ENCODE assay signal across 9 cellular contexts in genomic region chr17:46977750-46978488, GRCh38. TPM values are rescaled to one million over a fixed set of nuclear protein-coding genes. Genes with fewer than 3 reads are reported as not detected.
DNase-seq lines count a peak whose midpoint lies in the region; ATAC-seq and TF ChIP-seq lines count a peak whose summit lies in the region.
"Had no signal": no experiment of that assay in that cellular context is flagged by ENCODE, and none has a peak within 500 bp of the region (broad histone marks: within the 10 kb centered on the region; RNA-seq: fewer than 3 reads in every experiment).

No MANE protein-coding gene starts in this region.

- peak overlapping the region in 1 of 7 donors; percentile 20 for H3K27ac Mint-ChIP-seq in CD4-positive, alpha-beta memory T cell
- H3K27ac Mint-ChIP-seq in osteocyte (ENCODE audit: unreplicated experiment) = no peak overlapping the region

- intact Hi-C loops in CD4-positive, alpha-beta memory T cell (cut with micrococcal nuclease) = no loop called here

- CTCF ChIA-PET in CD4-positive, alpha-beta memory T cell (lab: Charles Lee; ENCODE audit: partially characterized antibody) = interaction anchor here (1.2 to 1.5 kb wide), 2 partner anchors 12 to 36 kb away, joined by 3 to 4 read pairs; no protein-coding TSS in a partner anchor

- H3K27ac ChIP-seq in CD4-positive, alpha-beta memory T cell (ENCODE audit: low read depth, low read length) = no peak overlapping the region
- H3K27ac ChIP-seq in MM.1S (ENCODE audit: low read length) = no peak overlapping the region

- H3F3A ChIP-seq in MM.1S (ENCODE audit: insufficient read depth, low read length) = no peaks in the 10 kb centered on the region

- TF ChIP-seq CTCF in MM.1S (IDR thresholded peaks at IDR 0.05; ENCODE audit: low read length) = no peak
- no peak for TF ChIP-seq CTCF in osteocyte (IDR thresholded peaks at IDR 0.05)

- H3K27me3 ChIP-seq in CD4-positive, alpha-beta memory T cell (ENCODE audit: insufficient read depth, low read length) = peaks cover 21% of the 10 kb centered on the region
- H3K27me3 ChIP-seq in MM.1S (replicated peaks; ENCODE audit: insufficient read depth, low read length) = peaks cover 17% of the 10 kb centered on the region

- no peaks in the 10 kb centered on the region for H3K79me2 ChIP-seq in MM.1S (ENCODE audit: low read length)

- peaks cover 4 to 22% of the 10 kb centered on the region in 2 donors for H3K36me3 Mint-ChIP-seq in CD4-positive, alpha-beta memory T cell
- no peaks in the 10 kb centered on the region for H3K36me3 Mint-ChIP-seq in osteocyte (ENCODE audit: unreplicated experiment)

- no peaks in the 10 kb centered on the region for H3K9me3 ChIP-seq in CD4-positive, alpha-beta memory T cell (ENCODE audit: control insufficient read depth in 1 of 2, low read length in 2 of 2)
- no peaks in the 10 kb centered on the region for H3K9me3 ChIP-seq in MM.1S (replicated peaks; ENCODE audit: insufficient read depth, low read length)

- H3K36me3 ChIP-seq in CD4-positive, alpha-beta memory T cell (ENCODE audit: insufficient read depth, low read length) = no peaks in the 10 kb centered on the region
- H3K36me3 ChIP-seq in MM.1S (replicated peaks; ENCODE audit: insufficient read depth, low read length) = no peaks in the 10 kb centered on the region

- no peaks in the 10 kb centered on the region for H4K20me1 ChIP-seq in MM.1S (ENCODE audit: insufficient read depth, low read length)

- H3K4me3 ChIP-seq in CD4-positive, alpha-beta memory T cell (ENCODE audit: low read length in 2 of 2) = peak overlapping the region in 1 of 2 donors; percentile 54
- no peak overlapping the region for H3K4me3 ChIP-seq in MM.1S (ENCODE audit: low read length)

- no peak overlapping the region for H2AFZ ChIP-seq in MM.1S (ENCODE audit: low read length)

- no peak overlapping the region for H3K9ac ChIP-seq in MM.1S (ENCODE audit: low read length)

- POLR2A ChIA-PET in CD4-positive, alpha-beta memory T cell (lab: Charles Lee; ENCODE audit: partially characterized antibody) = no interaction called here

- H3K4me3 Mint-ChIP-seq in CD4-positive, alpha-beta memory T cell = peak overlapping the region; percentile 78 to 90 (median 84)
- H3K4me3 Mint-ChIP-seq in osteocyte (ENCODE audit: unreplicated experiment) = peak overlapping the region; percentile 76

- H3K4me1 Mint-ChIP-seq in CD4-positive, alpha-beta memory T cell = peaks cover 6 to 12% (median 7%) of the 10 kb centered on the region in 4 donors
- peaks cover 10% of the 10 kb centered on the region for H3K4me1 Mint-ChIP-seq in osteocyte (ENCODE audit: unreplicated experiment)

- no peak for DNase-seq in CD4-positive, alpha-beta memory T cell
- no peak for DNase-seq in MM.1S
- peak; percentile 62 for DNase-seq in ecto neural progenitor cell (ENCODE audit: low spot score)
- DNase-seq in osteocyte (ENCODE audit: extremely low spot score, unreplicated experiment) = no peak
- DNase-seq in UCSD-AML1 (lab: John Stamatoyannopoulos, UW; ENCODE audit: unreplicated experiment) = no peak
- no peak for DNase-seq in NCI-H128 (lab: John Stamatoyannopoulos, UW; ENCODE audit: unreplicated experiment)
- DNase-seq in NCI-H345 treated with DMSO at 0.1 percent for 48 hours (lab: John Stamatoyannopoulos, UW; ENCODE audit: unreplicated experiment) = no peak

- no peaks in the 10 kb centered on the region for H3K9me2 ChIP-seq in MM.1S (replicated peaks; ENCODE audit: insufficient read depth, low read length)

- no peak for ATAC-seq in HG02973 (IDR thresholded peaks at IDR 0.05; ENCODE audit: unreplicated experiment)

- H3K27me3 Mint-ChIP-seq in CD4-positive, alpha-beta memory T cell = peaks cover 37 to 47% of the 10 kb centered on the region in 2 donors
- H3K27me3 Mint-ChIP-seq in osteocyte (ENCODE audit: unreplicated experiment) = peaks cover 66% of the 10 kb centered on the region

- H3K4me1 ChIP-seq in CD4-positive, alpha-beta memory T cell (ENCODE audit: insufficient read depth, low read length) = peaks cover 12% of the 10 kb centered on the region
- H3K4me1 ChIP-seq in MM.1S (ENCODE audit: low read length) = no peaks in the 10 kb centered on the region

- H3K4me2 ChIP-seq in MM.1S (ENCODE audit: low read depth, low read length) = peak overlapping the region; percentile 89; the same call in 1 of the 2 replicates

- peaks cover 0 to 1% (median 0%) of the 10 kb centered on the region in 8 donors for H3K9me3 Mint-ChIP-seq in CD4-positive, alpha-beta memory T cell
- no peaks in the 10 kb centered on the region for H3K9me3 Mint-ChIP-seq in osteocyte (ENCODE audit: unreplicated experiment)

RNA-seq across cellular contexts. Expression of gene RPRML, which starts 1.1 kb away (rescaled TPM):
- total RNA-seq in CD4-positive, alpha-beta memory T cell = not detected
- not detected for polyA plus RNA-seq in CD4-positive, alpha-beta memory T cell
- not detected in 2 replicates for total RNA-seq in osteocyte
- total RNA-seq: GM12878 had no signal
- polyA plus RNA-seq: GM12878 had no signal

RNA-seq across cellular contexts. Expression of gene GOSR2, which starts 55.0 kb away (rescaled TPM):
- 10 to 100 TPM; 89.9 to 96.9 TPM for total RNA-seq in CD4-positive, alpha-beta memory T cell
- polyA plus RNA-seq in CD4-positive, alpha-beta memory T cell = 10 to 100 TPM; 51.7 to 54.4 TPM
- 58.0 and 63.7 TPM in 2 replicates for total RNA-seq in osteocyte
